ENCODE assay signal across 1 cellular context in the genomic region with DNA sequence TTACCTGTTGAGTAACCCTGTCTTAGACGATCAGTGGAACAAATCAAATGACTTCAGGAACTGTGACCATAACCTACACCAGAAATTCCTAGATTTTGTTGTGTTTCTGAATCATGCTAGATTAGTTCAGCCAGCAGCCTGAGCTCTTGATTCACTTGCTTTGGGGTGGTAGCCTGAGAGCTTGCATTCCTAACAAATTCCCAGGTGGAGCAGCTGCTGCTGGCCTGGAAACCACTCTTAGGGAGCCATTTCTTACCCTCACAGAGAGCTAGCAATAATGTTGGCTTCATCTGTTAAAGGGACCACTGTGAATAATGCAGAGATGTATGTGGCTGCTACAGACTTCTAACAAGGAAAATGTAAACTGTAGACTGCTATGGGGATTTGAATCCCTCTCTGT.
TF ChIP-seq lines count a peak whose summit lies in the region.

No MANE protein-coding gene starts in this region.

TF ChIP-seq in H1, 55 proteins besides CTCF, POLR2A, EP300 and RAD21:
- TF ChIP-seq, protein P1, sequence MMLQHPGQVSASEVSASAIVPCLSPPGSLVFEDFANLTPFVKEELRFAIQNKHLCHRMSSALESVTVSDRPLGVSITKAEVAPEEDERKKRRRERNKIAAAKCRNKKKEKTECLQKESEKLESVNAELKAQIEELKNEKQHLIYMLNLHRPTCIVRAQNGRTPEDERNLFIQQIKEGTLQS (IDR thresholded peaks at IDR 0.05; ENCODE audit: insufficient read depth, low read depth, low read length), result no peak
- no peak for TF ChIP-seq BCL11A (IDR thresholded peaks at IDR 0.05; ENCODE audit: low read depth in 2 of 2, low read length in 2 of 2)
- no peak for TF ChIP-seq KDM4A (IDR thresholded peaks at IDR 0.05; ENCODE audit: low read depth, low read length, severe bottlenecking)
- TF ChIP-seq ASH2L (IDR thresholded peaks at IDR 0.05; ENCODE audit: low read length), result no peak
- no peak for TF ChIP-seq SAP30 (IDR thresholded peaks at IDR 0.05; ENCODE audit: insufficient read depth, insufficient replicate concordance, low read length)
- no peak for TF ChIP-seq MAFK (IDR thresholded peaks at IDR 0.05; ENCODE audit: low read depth, low read length)
- TF ChIP-seq KDM1A (IDR thresholded peaks at IDR 0.05; ENCODE audit: borderline replicate concordance, low read length), result no peak
- no peak for TF ChIP-seq TCF12 (IDR thresholded peaks at IDR 0.05; ENCODE audit: low read depth, low read length)
- TF ChIP-seq, protein P2, sequence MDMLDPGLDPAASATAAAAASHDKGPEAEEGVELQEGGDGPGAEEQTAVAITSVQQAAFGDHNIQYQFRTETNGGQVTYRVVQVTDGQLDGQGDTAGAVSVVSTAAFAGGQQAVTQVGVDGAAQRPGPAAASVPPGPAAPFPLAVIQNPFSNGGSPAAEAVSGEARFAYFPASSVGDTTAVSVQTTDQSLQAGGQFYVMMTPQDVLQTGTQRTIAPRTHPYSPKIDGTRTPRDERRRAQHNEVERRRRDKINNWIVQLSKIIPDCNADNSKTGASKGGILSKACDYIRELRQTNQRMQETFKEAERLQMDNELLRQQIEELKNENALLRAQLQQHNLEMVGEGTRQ (IDR thresholded peaks at IDR 0.05; ENCODE audit: low read length), result no peak
- no peak for TF ChIP-seq NANOG (IDR thresholded peaks at IDR 0.05; ENCODE audit: insufficient read depth, low read depth, low read length, poor library complexity, severe bottlenecking)
- no peak for TF ChIP-seq PHF8 (conservative IDR thresholded peaks at IDR 0.05; ENCODE audit: low read depth, low read length)
- no peak for TF ChIP-seq SIRT6 (IDR thresholded peaks at IDR 0.05; ENCODE audit: low read length)
- TF ChIP-seq GTF2F1 (IDR thresholded peaks at IDR 0.05; ENCODE audit: borderline replicate concordance, low read depth, low read length), result no peak
- no peak for TF ChIP-seq NRF1 (IDR thresholded peaks at IDR 0.05; ENCODE audit: low read depth, low read length)
- no peak for TF ChIP-seq CBX5 (IDR thresholded peaks at IDR 0.05; ENCODE audit: low read depth, low read length)
- TF ChIP-seq JUN (IDR thresholded peaks at IDR 0.05; ENCODE audit: low read depth, low read length), result no peak
- TF ChIP-seq SUZ12 (IDR thresholded peaks at IDR 0.05; ENCODE audit: low read length), result no peak
- no peak for TF ChIP-seq BRCA1 (IDR thresholded peaks at IDR 0.05; ENCODE audit: low read depth, low read length)
- no peak for TF ChIP-seq RFX5 (IDR thresholded peaks at IDR 0.05; ENCODE audit: borderline replicate concordance, low read depth, low read length)
